In the genomic region with DNA sequence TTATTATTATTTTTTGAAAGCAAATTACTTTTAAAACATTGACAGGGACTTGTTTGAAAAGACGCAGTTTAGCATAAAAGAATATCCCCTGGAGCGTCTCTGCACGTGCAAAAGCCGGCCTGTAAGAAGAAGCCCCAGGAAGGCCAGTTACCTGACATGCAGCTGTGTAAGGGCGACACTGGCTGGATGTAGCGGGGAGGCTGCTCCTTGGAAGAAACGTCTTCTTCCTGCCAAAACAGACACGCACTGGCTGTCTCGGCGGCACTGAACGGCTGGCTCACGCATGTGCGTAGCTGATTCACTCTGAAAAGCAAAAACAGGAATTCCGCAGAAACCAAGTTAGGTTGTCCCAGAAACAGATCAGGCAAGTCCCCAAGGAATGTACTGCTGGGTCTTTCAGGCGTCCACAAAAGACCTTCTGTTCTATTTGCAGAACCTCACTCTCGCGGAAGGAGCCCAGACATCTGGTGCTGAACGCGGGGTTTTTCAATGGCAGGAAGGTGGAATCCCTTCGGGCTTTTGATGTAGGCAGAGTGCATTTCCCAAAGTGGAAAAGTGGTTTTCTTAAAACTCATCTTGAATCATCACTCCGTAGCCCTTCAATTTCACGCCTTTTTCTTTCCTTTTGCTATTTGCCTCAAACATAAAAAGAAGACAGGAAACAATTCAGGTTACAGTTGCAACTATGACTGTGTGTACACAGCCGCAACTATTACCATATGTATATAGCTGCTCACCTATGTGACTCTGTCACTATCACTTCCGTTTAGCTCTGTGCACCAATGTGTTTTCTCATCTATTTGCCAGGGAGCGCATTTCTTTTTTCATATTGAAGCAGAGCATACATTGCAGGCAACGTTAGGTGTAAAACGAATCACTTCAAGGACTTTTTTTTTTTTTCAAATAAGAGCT, we compare ENCODE assay signal across 9 cellular contexts. TPM values are rescaled to one million over a fixed set of nuclear protein-coding genes. Genes with fewer than 3 reads are reported as not detected.
DNase-seq lines count a peak whose midpoint lies in the region; ATAC-seq, FAIRE-seq and TF ChIP-seq lines count a peak whose summit lies in the region.
"Had no signal": no experiment of that assay in that cellular context is flagged by ENCODE, and none has a peak within 500 bp of the region (broad histone marks: within the 10 kb centered on the region; RNA-seq: fewer than 3 reads in every experiment).

No MANE protein-coding gene starts in this region.

- POLR2A ChIA-PET in CD8-positive, alpha-beta memory T cell (lab: Charles Lee): no interaction called here
- POLR2A ChIA-PET in naive thymus-derived CD4-positive, alpha-beta T cell (lab: Charles Lee): no interaction called here

- no peaks in the 10 kb centered on the region for H3K4me1 ChIP-seq in CD8-positive, alpha-beta memory T cell (ENCODE audit: insufficient read depth, low read length)
- H3K4me1 ChIP-seq in naive thymus-derived CD4-positive, alpha-beta T cell (ENCODE audit: control insufficient read depth in 2 of 2, insufficient read depth in 2 of 2, low read length in 2 of 2): no peaks in the 10 kb centered on the region
- H3K4me1 ChIP-seq in Peyer's patch (no peaks in the 10 kb centered on the region), ascending aorta (peaks cover 0 to 2% of the 10 kb centered on the region in 2 donors)

- H3K36me3 ChIP-seq in CD8-positive, alpha-beta memory T cell (ENCODE audit: insufficient read depth, low read length): no peaks in the 10 kb centered on the region
- no peaks in the 10 kb centered on the region for H3K36me3 ChIP-seq in MG63
- no peaks in the 10 kb centered on the region for H3K36me3 ChIP-seq in naive thymus-derived CD4-positive, alpha-beta T cell (ENCODE audit: control insufficient read depth in 2 of 3, insufficient read depth in 3 of 3, low read length in 3 of 3)
- H3K36me3 ChIP-seq in Peyer's patch: no peaks in the 10 kb centered on the region
- H3K36me3 ChIP-seq in ascending aorta: no peaks in the 10 kb centered on the region

- no peak for DNase-seq in CD8-positive, alpha-beta memory T cell
- peak; percentile 54 for DNase-seq in MG63
- peak; percentile 49 to 56 for DNase-seq in cardiac fibroblast (ENCODE audit: low read depth in 2 of 2)
- DNase-seq in naive thymus-derived CD4-positive, alpha-beta T cell: peak in 4 of 9 donors; percentile 0 to 21 (median 6)
- DNase-seq in Peyer's patch: no peak
- DNase-seq in ascending aorta (ENCODE audit: low spot score in 2 of 2): no peak
- no peak for DNase-seq in NCI-H1436 (lab: John Stamatoyannopoulos, UW)
- DNase-seq in HTR-8/SVneo (ENCODE audit: insufficient read length, low spot score): no peak

- H3K27ac Mint-ChIP-seq in CD8-positive, alpha-beta memory T cell: no peak overlapping the region
- H3K27ac Mint-ChIP-seq in naive thymus-derived CD4-positive, alpha-beta T cell: peak overlapping the region in 2 of 9 donors; percentile 29 to 41

- TF ChIP-seq CTCF in cardiac fibroblast (IDR thresholded peaks at IDR 0.05; ENCODE audit: low read depth, low read length) (no peak), Peyer's patch (IDR thresholded peaks at IDR 0.05) (no peak), ascending aorta (IDR thresholded peaks at IDR 0.05) (peak in 1 of 3 experiments; percentile 7)

- H3K9me3 Mint-ChIP-seq in CD8-positive, alpha-beta memory T cell: peaks cover 0 to 2% (median 0%) of the 10 kb centered on the region in 5 donors
- H3K9me3 Mint-ChIP-seq in naive thymus-derived CD4-positive, alpha-beta T cell: peaks cover 0 to 7% (median 0%) of the 10 kb centered on the region in 11 donors

- no peak for FAIRE-seq in HTR-8/SVneo (lab: Jason Lieb, UNC)
- FAIRE-seq: endometrium had no signal

- peaks cover 4 to 8% (median 6%) of the 10 kb centered on the region in 3 donors for H3K4me1 Mint-ChIP-seq in CD8-positive, alpha-beta memory T cell
- H3K4me1 Mint-ChIP-seq in naive thymus-derived CD4-positive, alpha-beta T cell: peaks cover 0 to 6% (median 2%) of the 10 kb centered on the region in 7 donors

- CTCF ChIA-PET in CD8-positive, alpha-beta memory T cell (lab: Charles Lee): interaction anchor here (0.7 kb wide), 1 partner anchor 787 kb away, joined by 3 read pairs; no protein-coding TSS in a partner anchor
- CTCF ChIA-PET in naive thymus-derived CD4-positive, alpha-beta T cell (lab: Charles Lee): no interaction called here

- H3K36me3 Mint-ChIP-seq in CD8-positive, alpha-beta memory T cell: no peaks in the 10 kb centered on the region
- H3K36me3 Mint-ChIP-seq in naive thymus-derived CD4-positive, alpha-beta T cell: peaks cover 0 to 3% (median 0%) of the 10 kb centered on the region in 5 donors

- ATAC-seq in naive thymus-derived CD4-positive, alpha-beta T cell: no peak

- peaks cover 3 to 11% of the 10 kb centered on the region in 2 donors for H3K27me3 Mint-ChIP-seq in CD8-positive, alpha-beta memory T cell
- peaks cover 0 to 6% (median 0%) of the 10 kb centered on the region in 5 donors for H3K27me3 Mint-ChIP-seq in naive thymus-derived CD4-positive, alpha-beta T cell

- no peaks in the 10 kb centered on the region for H3K9me3 ChIP-seq in CD8-positive, alpha-beta memory T cell (ENCODE audit: low read length)
- H3K9me3 ChIP-seq in MG63 (no peaks in the 10 kb centered on the region), Peyer's patch (no peaks in the 10 kb centered on the region), ascending aorta (no peaks in the 10 kb centered on the region)
- H3K9me3 ChIP-seq in naive thymus-derived CD4-positive, alpha-beta T cell (ENCODE audit: control insufficient read depth in 2 of 3, low read length in 3 of 3): no peaks in the 10 kb centered on the region

- H3K27ac ChIP-seq in CD8-positive, alpha-beta memory T cell (ENCODE audit: low read depth, low read length): no peak overlapping the region
- no peak overlapping the region for H3K27ac ChIP-seq in naive thymus-derived CD4-positive, alpha-beta T cell (ENCODE audit: low read depth, low read length)
- H3K27ac ChIP-seq in Peyer's patch (no peak overlapping the region), ascending aorta (no peak overlapping the region)

- TF ChIP-seq POLR2A in Peyer's patch (IDR thresholded peaks at IDR 0.05): no peak

- no peaks in the 10 kb centered on the region for H3K27me3 ChIP-seq in CD8-positive, alpha-beta memory T cell (ENCODE audit: insufficient read depth, low read length, poor library complexity, severe bottlenecking)
- no peaks in the 10 kb centered on the region for H3K27me3 ChIP-seq in MG63
- H3K27me3 ChIP-seq in naive thymus-derived CD4-positive, alpha-beta T cell (ENCODE audit: control insufficient read depth in 2 of 2, insufficient read depth in 2 of 2, low read length in 2 of 2): no peaks in the 10 kb centered on the region
- H3K27me3 ChIP-seq in Peyer's patch: no peaks in the 10 kb centered on the region
- no peaks in the 10 kb centered on the region for H3K27me3 ChIP-seq in ascending aorta

- intact Hi-C loops in naive thymus-derived CD4-positive, alpha-beta T cell (cut with micrococcal nuclease): no loop called here
- intact Hi-C loops in ascending aorta (cut with DNase I): no loop called here

- H3K4me3 ChIP-seq in CD8-positive, alpha-beta memory T cell (ENCODE audit: low read length): peak overlapping the region; percentile 41
- H3K4me3 ChIP-seq in MG63: peak overlapping the region; percentile 33
- H3K4me3 ChIP-seq in cardiac fibroblast (replicated peaks in 1 of 2; ENCODE audit: low read depth in 2 of 2, low read length in 2 of 2): peak overlapping the region in 1 of 2 donors; percentile 18
- H3K4me3 ChIP-seq in naive thymus-derived CD4-positive, alpha-beta T cell (ENCODE audit: low read length): peak overlapping the region; percentile 30
- H3K4me3 ChIP-seq in Peyer's patch: peak overlapping the region in 1 of 4 donors; percentile 5
- H3K4me3 ChIP-seq in ascending aorta: peak overlapping the region in 1 of 2 donors; percentile 49

- H3K4me3 Mint-ChIP-seq in CD8-positive, alpha-beta memory T cell: peak overlapping the region; percentile 25 to 89 (median 80)
- peak overlapping the region; percentile 68 to 83 (median 78) for H3K4me3 Mint-ChIP-seq in naive thymus-derived CD4-positive, alpha-beta T cell

RNA-seq across cellular contexts. Expression of a gene that starts 38.1 kb away (rescaled TPM):
- not detected for total RNA-seq in CD8-positive, alpha-beta memory T cell
- not detected for polyA plus RNA-seq in CD8-positive, alpha-beta memory T cell
- total RNA-seq in MG63 (2014; rRNA removed; shearing (Covaris generic); ENCODE audit: low replicate concordance): not detected in 2 replicates
- not detected for total RNA-seq in naive thymus-derived CD4-positive, alpha-beta T cell
- polyA plus RNA-seq in naive thymus-derived CD4-positive, alpha-beta T cell: not detected
- total RNA-seq in Peyer's patch: not detected
- total RNA-seq in ascending aorta: not detected

RNA-seq across cellular contexts. Expression of a gene that starts 39.1 kb away (rescaled TPM):
- total RNA-seq in CD8-positive, alpha-beta memory T cell: 1 to 10 TPM; 1.6 to 2.2 TPM
- polyA plus RNA-seq in CD8-positive, alpha-beta memory T cell: 4.0 TPM
- 5.9 and 6.6 TPM in 2 replicates for total RNA-seq in MG63 (2014; rRNA removed; shearing (Covaris generic); ENCODE audit: low replicate concordance)
- total RNA-seq in naive thymus-derived CD4-positive, alpha-beta T cell: 1 to 10 TPM in 4 of 5 experiments, under 1 TPM in 1; 0.97 to 8.9 (median 2.0) TPM
- 1 to 10 TPM; 1.0 to 2.4 TPM for polyA plus RNA-seq in naive thymus-derived CD4-positive, alpha-beta T cell
- 10 to 100 TPM; 11.6 to 87.4 (median 60.0) TPM for total RNA-seq in Peyer's patch
- total RNA-seq in ascending aorta: 91.9 TPM

Comparison
In these comparisons a context has a peak if more than half of its experiments do, and no peak if none do; other contexts are left out.
1. DNase-seq: peak in MG63 (single experiment) and cardiac fibroblast (2 of 2); none in CD8-positive, alpha-beta memory T cell (0 of 5), Peyer's patch (0 of 3), ascending aorta (0 of 2), NCI-H1436 (single experiment) and HTR-8/SVneo (single experiment).